ENCODE assay signal across 8 cellular contexts in genomic region chr11:117828641-117829368, GRCh38. TPM values are rescaled to one million over a fixed set of nuclear protein-coding genes. Genes with fewer than 3 reads are reported as not detected.
DNase-seq lines count a peak whose midpoint lies in the region; ATAC-seq and TF ChIP-seq lines count a peak whose summit lies in the region.

No MANE protein-coding gene starts in this region.

- no peak for TF ChIP-seq EP300 in Ishikawa (IDR thresholded peaks at IDR 0.05; ENCODE audit: borderline replicate concordance)

- ATAC-seq in GM18907 (IDR thresholded peaks at IDR 0.05; ENCODE audit: unreplicated experiment) (peak; percentile 60), esophagus mucosa (peak; percentile 77), HG03521 (IDR thresholded peaks at IDR 0.05; ENCODE audit: unreplicated experiment) (no peak)

- no peak overlapping the region for H3K4me3 ChIP-seq in skin epidermis

- peak; percentile 76 for DNase-seq in activated CD8-positive, alpha-beta memory T cell treated with anti-CD3 and anti-CD28 coated beads, Interleukin-2, amount 50 U/mL, for 1 hour (ENCODE audit: extremely low read depth)
- DNase-seq in NCI-H1436 treated with DMSO at 0.1 percent for 48 hours (lab: John Stamatoyannopoulos, UW) = no peak
- DNase-seq in NCI-H1092 treated with DMSO at 0.1 percent for 48 hours (lab: John Stamatoyannopoulos, UW) = no peak

- TF ChIP-seq RAD21 in Ishikawa (IDR thresholded peaks at IDR 0.05; ENCODE audit: low read depth) = no peak

- peak overlapping the region in 15 of 21 experiments; percentile 7 to 80 (median 35) for H3K27ac ChIP-seq in skin epidermis

TF ChIP-seq in Ishikawa, 13 proteins besides CTCF, POLR2A, EP300 and RAD21:
- TF ChIP-seq ZBTB7A (IDR thresholded peaks at IDR 0.05; ENCODE audit: low read depth) (peak; percentile 92), CREB1 (IDR thresholded peaks at IDR 0.05; ENCODE audit: low read depth) (no peak), EGR1 (IDR thresholded peaks at IDR 0.05) (no peak)

RNA-seq across cellular contexts. Expression of gene FXYD2, which starts 4.3 kb away (rescaled TPM):
- not detected for total RNA-seq in esophagus mucosa

RNA-seq across cellular contexts. Expression of gene DSCAML1, which starts 31.8 kb away (rescaled TPM):
- not detected for total RNA-seq in esophagus mucosa

RNA-seq across cellular contexts. Expression of gene FXYD6, which starts 47.7 kb away (rescaled TPM):
- total RNA-seq in esophagus mucosa = 1.6 TPM
